Comparison of ENCODE assay signal across 32 cellular contexts in genomic region chr2:100409461-100409860, GRCh38.
"Had no signal": no experiment of that assay in that cellular context is flagged by ENCODE, and none has a peak within 500 bp of the region (broad histone marks: within the 10 kb centered on the region; RNA-seq: fewer than 3 reads in every experiment).

No MANE protein-coding gene starts in this region.

- H3K4me3 Mint-ChIP-seq: activated CD4-positive, alpha-beta memory T cell treated with anti-CD3 and anti-CD28 coated beads for 36 hours; activated CD4-positive, alpha-beta T cell treated with anti-CD3 and anti-CD28 coated beads for 36 hours; activated CD4-positive, alpha-beta T cell treated with anti-CD3 and anti-CD28 coated beads, Interleukin-2, amount 10 ng/mL, durations not matched to agents 24 days and 14 days; activated CD8-positive, alpha-beta T cell treated with anti-CD3 and anti-CD28 coated beads, Interleukin-2, amount 10 ng/mL, durations not matched to agents 7 days and 5 days; activated naive CD4-positive, alpha-beta T cell treated with anti-CD3 and anti-CD28 coated beads, Interleukin-2, amount 10 ng/mL, durations not matched to agents 7 days and 5 days; activated naive CD8-positive, alpha-beta T cell treated with anti-CD3 and anti-CD28 coated beads, Interleukin-2, amount 10 ng/mL, durations not matched to agents 7 days and 5 days; activated T-cell treated with anti-CD3 and anti-CD28 coated beads, Interleukin-2, amount 50 U/mL, for 24 hours; activated T-cell treated with anti-CD3 and anti-CD28 coated beads, Interleukin-2, amount 50 U/mL, for 72 hours; central memory CD8-positive, alpha-beta T cell; effector memory CD8-positive, alpha-beta T cell; T-helper 17 cell; T-helper 2 cell treated with Interferon-gamma antibody and Interleukin-4, amounts not matched to agents 5 μg/mL and 100 μg/mL, for 36 hours had no signal

- H3K36me3 ChIP-seq: breast epithelium had no signal

- H3K4me1 ChIP-seq: ascending aorta, breast epithelium, esophagus squamous epithelium had no signal

- H3K27ac ChIP-seq: ascending aorta, breast epithelium, esophagus squamous epithelium, gastroesophageal sphincter, heart right ventricle, WERI-Rb-1 had no signal

- H3K9me3 Mint-ChIP-seq: activated CD4-positive, alpha-beta memory T cell treated with anti-CD3 and anti-CD28 coated beads for 36 hours; activated CD4-positive, alpha-beta T cell treated with anti-CD3 and anti-CD28 coated beads, Interleukin-2, amount 10 ng/mL, durations not matched to agents 24 days and 14 days; activated naive CD4-positive, alpha-beta T cell treated with anti-CD3 and anti-CD28 coated beads, Interleukin-2, amount 10 ng/mL, durations not matched to agents 7 days and 5 days; activated naive CD4-positive, alpha-beta T cell treated with anti-CD3 and anti-CD28 coated beads, Interleukin-2, amount 50 U/mL, for 72 hours; activated naive CD8-positive, alpha-beta T cell treated with anti-CD3 and anti-CD28 coated beads, Interleukin-2, amount 10 ng/mL, durations not matched to agents 7 days and 5 days; activated T-cell treated with anti-CD3 and anti-CD28 coated beads, Interleukin-2, amount 50 U/mL, for 24 hours; activated T-cell treated with anti-CD3 and anti-CD28 coated beads, Interleukin-2, amount 50 U/mL, for 72 hours; brain; central memory CD8-positive, alpha-beta T cell; effector memory CD8-positive, alpha-beta T cell; T-helper 2 cell treated with Interferon-gamma antibody and Interleukin-4, amounts not matched to agents 5 μg/mL and 100 μg/mL, for 36 hours had no signal

- ATAC-seq: activated CD4-positive, alpha-beta T cell treated with anti-CD3 and anti-CD28 coated beads for 36 hours; activated CD8-positive, alpha-beta T cell treated with anti-CD3 and anti-CD28 coated beads, Interleukin-2, amount 10 ng/mL, durations not matched to agents 7 days and 5 days; activated naive CD4-positive, alpha-beta T cell treated with anti-CD3 and anti-CD28 coated beads, Interleukin-2, amount 50 U/mL, for 72 hours; activated T-cell treated with anti-CD3 and anti-CD28 coated beads, Interleukin-2, amount 50 U/mL, for 72 hours; effector memory CD8-positive, alpha-beta T cell; gastroesophageal sphincter; T-helper 17 cell had no signal

- DNase-seq: activated CD4-positive, alpha-beta memory T cell treated with anti-CD3 and anti-CD28 coated beads for 36 hours; activated CD4-positive, alpha-beta T cell treated with anti-CD3 and anti-CD28 coated beads for 36 hours; activated CD4-positive, alpha-beta T cell treated with anti-CD3 and anti-CD28 coated beads, Interleukin-2, amount 10 ng/mL, durations not matched to agents 24 days and 14 days; activated CD4-positive, CD25-positive, alpha-beta regulatory T cell; activated CD4-positive, CD25-positive, alpha-beta regulatory T cell treated with anti-CD3 and anti-CD28 coated beads, Interleukin-2, amount 50 U/mL, for 72 hours; activated CD8-positive, alpha-beta T cell treated with anti-CD3 and anti-CD28 coated beads, Interleukin-2, amount 10 ng/mL, durations not matched to agents 7 days and 5 days; activated gamma-delta T cell; activated naive CD4-positive, alpha-beta T cell; activated naive CD4-positive, alpha-beta T cell treated with anti-CD3 and anti-CD28 coated beads, Interleukin-2, amount 10 ng/mL, durations not matched to agents 7 days and 5 days; activated naive CD8-positive, alpha-beta T cell treated with anti-CD3 and anti-CD28 coated beads, Interleukin-2, amount 10 ng/mL, durations not matched to agents 7 days and 5 days; activated T-cell treated with anti-CD3 and anti-CD28 coated beads for 4 hours; activated T-cell treated with anti-CD3 and anti-CD28 coated beads, Interleukin-2, amount 50 U/mL, for 24 hours; activated T-cell treated with anti-CD3 and anti-CD28 coated beads, Interleukin-2, amount 50 U/mL, for 72 hours; cortex of kidney; dermis blood vessel endothelial cell; effector CD4-positive, alpha-beta T cell; effector memory CD8-positive, alpha-beta T cell; erythroblast; esophagus squamous epithelium; foreskin melanocyte; heart right ventricle; T-helper 1 cell; T-helper 17 cell; T1000; WERI-Rb-1 had no signal

- H3K4me3 ChIP-seq: ascending aorta, breast epithelium, esophagus squamous epithelium, gastroesophageal sphincter, heart right ventricle had no signal

- H3K27me3 ChIP-seq: ascending aorta, breast epithelium, esophagus squamous epithelium, gastroesophageal sphincter, heart right ventricle had no signal

- H3K36me3 Mint-ChIP-seq: activated CD4-positive, alpha-beta memory T cell treated with anti-CD3 and anti-CD28 coated beads for 36 hours; activated naive CD4-positive, alpha-beta T cell treated with anti-CD3 and anti-CD28 coated beads, Interleukin-2, amount 10 ng/mL, durations not matched to agents 7 days and 5 days had no signal

- H3K4me1 Mint-ChIP-seq: activated CD4-positive, alpha-beta T cell treated with anti-CD3 and anti-CD28 coated beads for 36 hours; activated CD4-positive, alpha-beta T cell treated with anti-CD3 and anti-CD28 coated beads, Interleukin-2, amount 10 ng/mL, durations not matched to agents 24 days and 14 days; activated naive CD4-positive, alpha-beta T cell treated with anti-CD3 and anti-CD28 coated beads, Interleukin-2, amount 10 ng/mL, durations not matched to agents 7 days and 5 days had no signal

- H3K27ac Mint-ChIP-seq: activated CD4-positive, alpha-beta memory T cell treated with anti-CD3 and anti-CD28 coated beads for 36 hours; activated CD4-positive, alpha-beta T cell treated with anti-CD3 and anti-CD28 coated beads for 36 hours; activated CD8-positive, alpha-beta T cell treated with anti-CD3 and anti-CD28 coated beads, Interleukin-2, amount 10 ng/mL, durations not matched to agents 7 days and 5 days; activated naive CD4-positive, alpha-beta T cell treated with anti-CD3 and anti-CD28 coated beads, Interleukin-2, amount 10 ng/mL, durations not matched to agents 7 days and 5 days; activated naive CD8-positive, alpha-beta T cell treated with anti-CD3 and anti-CD28 coated beads, Interleukin-2, amount 10 ng/mL, durations not matched to agents 7 days and 5 days; activated T-cell treated with anti-CD3 and anti-CD28 coated beads, Interleukin-2, amount 50 U/mL, for 24 hours; activated T-cell treated with anti-CD3 and anti-CD28 coated beads, Interleukin-2, amount 50 U/mL, for 72 hours; T-helper 2 cell treated with Interferon-gamma antibody and Interleukin-4, amounts not matched to agents 5 μg/mL and 100 μg/mL, for 36 hours had no signal

- H3K27me3 Mint-ChIP-seq: activated CD4-positive, alpha-beta memory T cell treated with anti-CD3 and anti-CD28 coated beads for 36 hours; activated CD4-positive, alpha-beta T cell treated with anti-CD3 and anti-CD28 coated beads for 36 hours; activated CD4-positive, alpha-beta T cell treated with anti-CD3 and anti-CD28 coated beads, Interleukin-2, amount 10 ng/mL, durations not matched to agents 24 days and 14 days; activated naive CD4-positive, alpha-beta T cell treated with anti-CD3 and anti-CD28 coated beads, Interleukin-2, amount 10 ng/mL, durations not matched to agents 7 days and 5 days; activated naive CD8-positive, alpha-beta T cell treated with anti-CD3 and anti-CD28 coated beads, Interleukin-2, amount 10 ng/mL, durations not matched to agents 7 days and 5 days; activated T-cell treated with anti-CD3 and anti-CD28 coated beads, Interleukin-2, amount 50 U/mL, for 24 hours; central memory CD8-positive, alpha-beta T cell; effector memory CD8-positive, alpha-beta T cell; T-helper 17 cell had no signal

- H3K9me3 ChIP-seq: ascending aorta, breast epithelium, esophagus squamous epithelium, gastroesophageal sphincter, heart right ventricle had no signal
